In the genomic region with DNA sequence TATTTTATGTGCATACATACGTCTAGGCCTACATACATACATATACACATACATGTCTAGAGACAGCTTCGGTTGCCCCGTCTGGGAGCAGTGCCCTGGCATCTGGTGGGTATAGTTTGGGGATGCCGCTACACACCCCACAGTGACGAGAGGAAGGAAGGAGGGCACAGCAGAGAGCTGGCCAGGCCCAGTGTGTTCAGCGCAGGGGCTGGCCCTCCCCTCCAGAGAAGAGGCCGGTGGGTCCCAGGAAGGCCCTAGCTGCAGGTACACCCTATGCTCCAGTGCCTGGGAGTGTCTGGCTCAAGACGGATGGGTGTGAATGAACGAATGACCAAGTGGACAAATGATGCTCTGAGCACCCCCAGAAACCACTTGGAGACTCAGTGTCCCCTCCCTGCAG, we compare ENCODE assay signal across 26 cellular contexts.
DNase-seq lines count a peak whose midpoint lies in the region; ATAC-seq, FAIRE-seq and TF ChIP-seq lines count a peak whose summit lies in the region.
"Had no signal": no experiment of that assay in that cellular context is flagged by ENCODE, and none has a peak within 500 bp of the region (broad histone marks: within the 10 kb centered on the region; RNA-seq: fewer than 3 reads in every experiment).

No MANE protein-coding gene starts in this region.

- H3K4me2 ChIP-seq in neural progenitor cell: no peak overlapping the region

- H3K4me3 ChIP-seq in kidney (ENCODE audit: low read length in 2 of 2): no peak overlapping the region
- no peak overlapping the region for H3K4me3 ChIP-seq in neural progenitor cell
- no peak overlapping the region for H3K4me3 ChIP-seq in spleen
- no peak overlapping the region for H3K4me3 ChIP-seq in breast epithelium
- H3K4me3 ChIP-seq: BLaER1, GM12878 had no signal

- H3K4me1 Mint-ChIP-seq in neural progenitor cell: peaks cover 23% of the 10 kb centered on the region
- no peaks in the 10 kb centered on the region for H3K4me1 Mint-ChIP-seq in natural killer cell treated with Interleukin-12 subunit alpha and Interleukin-12 subunit beta and Interleukin-15 and Interleukin-18, amount 100 ng/mL, for 72 hours (ENCODE audit: low read depth in 2 of 2)
- H3K4me1 Mint-ChIP-seq: CD14-positive monocyte; CD4-positive, alpha-beta memory T cell; CD4-positive, CD25-positive, alpha-beta regulatory T cell; CD8-positive, alpha-beta memory T cell had no signal

- no peaks in the 10 kb centered on the region for H3K36me3 ChIP-seq in kidney (ENCODE audit: control insufficient read depth in 1 of 2, insufficient read depth in 2 of 2, low read length in 2 of 2)
- no peaks in the 10 kb centered on the region for H3K36me3 ChIP-seq in neural progenitor cell
- no peaks in the 10 kb centered on the region for H3K36me3 ChIP-seq in spleen
- no peaks in the 10 kb centered on the region for H3K36me3 ChIP-seq in breast epithelium
- H3K36me3 ChIP-seq: BE2C, BLaER1 had no signal

- no peak for FAIRE-seq in kidney (lab: Jason Lieb, UNC)
- FAIRE-seq: A204.1, D721Med, G401.6, GM12878, GM12892, GM18507 had no signal

- no peaks in the 10 kb centered on the region for H3K9me3 ChIP-seq in kidney (ENCODE audit: control insufficient read depth in 1 of 2, low read length in 2 of 2)
- H3K9me3 ChIP-seq in neural progenitor cell (ENCODE audit: low read depth): no peaks in the 10 kb centered on the region
- peaks cover 0 to 34% (median 0%) of the 10 kb centered on the region in 8 donors for H3K9me3 ChIP-seq in spleen
- H3K9me3 ChIP-seq in breast epithelium: no peaks in the 10 kb centered on the region
- H3K9me3 ChIP-seq: BE2C, BLaER1 had no signal

- peak; percentile 22 for DNase-seq in kidney
- no peak for DNase-seq in neural progenitor cell (ENCODE audit: low spot score)
- DNase-seq in spleen: peak; percentile 62
- no peak for DNase-seq in natural killer cell treated with Interleukin-12 subunit alpha and Interleukin-12 subunit beta and Interleukin-15 and Interleukin-18, amount 100 ng/mL, for 72 hours (ENCODE audit: low spot score)
- DNase-seq in D341Med (ENCODE audit: low spot score): no peak
- no peak for DNase-seq in breast epithelium (ENCODE audit: low spot score in 2 of 2)
- no peak for DNase-seq in NCI-H82 treated with DMSO at 0.1 percent for 48 hours (lab: John Stamatoyannopoulos, UW; ENCODE audit: unreplicated experiment)
- DNase-seq: 8988T; ACHN; BE2C; C1 segment of cervical spinal cord; CD4-positive, alpha-beta memory T cell; CD4-positive, CD25-positive, alpha-beta regulatory T cell; CD8-positive, alpha-beta memory T cell; COR-L47; DMS79 treated with DMSO at 0.1 percent for 48 hours; GF-D8 had no signal

- no peak overlapping the region for H2AFZ ChIP-seq in neural progenitor cell (replicated peaks)

- H3K27ac Mint-ChIP-seq in neural progenitor cell: peak overlapping the region; percentile 22
- H3K27ac Mint-ChIP-seq in natural killer cell treated with Interleukin-12 subunit alpha and Interleukin-12 subunit beta and Interleukin-15 and Interleukin-18, amount 100 ng/mL, for 72 hours: no peak overlapping the region
- H3K27ac Mint-ChIP-seq: CD4-positive, alpha-beta memory T cell; CD4-positive, CD25-positive, alpha-beta regulatory T cell; CD8-positive, alpha-beta memory T cell had no signal

- ATAC-seq in natural killer cell treated with Interleukin-12 subunit alpha and Interleukin-12 subunit beta and Interleukin-15 and Interleukin-18, amount 100 ng/mL, for 72 hours: no peak
- ATAC-seq: GM12878 had no signal

- H3K4me3 Mint-ChIP-seq in neural progenitor cell: no peak overlapping the region
- no peak overlapping the region for H3K4me3 Mint-ChIP-seq in natural killer cell treated with Interleukin-12 subunit alpha and Interleukin-12 subunit beta and Interleukin-15 and Interleukin-18, amount 100 ng/mL, for 72 hours
- H3K4me3 Mint-ChIP-seq: CD14-positive monocyte; CD4-positive, alpha-beta memory T cell; CD4-positive, CD25-positive, alpha-beta regulatory T cell; CD8-positive, alpha-beta memory T cell had no signal

- H3K9me3 Mint-ChIP-seq in neural progenitor cell: no peaks in the 10 kb centered on the region
- no peaks in the 10 kb centered on the region for H3K9me3 Mint-ChIP-seq in natural killer cell treated with Interleukin-12 subunit alpha and Interleukin-12 subunit beta and Interleukin-15 and Interleukin-18, amount 100 ng/mL, for 72 hours
- H3K9me3 Mint-ChIP-seq: CD8-positive, alpha-beta memory T cell had no signal

- H3K27me3 Mint-ChIP-seq in neural progenitor cell (ENCODE audit: insufficient read depth, low read depth): peaks cover 6% of the 10 kb centered on the region
- no peaks in the 10 kb centered on the region for H3K27me3 Mint-ChIP-seq in natural killer cell treated with Interleukin-12 subunit alpha and Interleukin-12 subunit beta and Interleukin-15 and Interleukin-18, amount 100 ng/mL, for 72 hours
- H3K27me3 Mint-ChIP-seq: CD4-positive, alpha-beta memory T cell; CD4-positive, CD25-positive, alpha-beta regulatory T cell; CD8-positive, alpha-beta memory T cell had no signal

- H3K27me3 ChIP-seq in neural progenitor cell (no peaks in the 10 kb centered on the region), spleen (replicated peaks in 1 of 7) (no peaks in the 10 kb centered on the region), breast epithelium (peaks cover 0 to 8% of the 10 kb centered on the region in 2 donors)
- H3K27me3 ChIP-seq: BE2C, BLaER1 had no signal

- TF ChIP-seq POLR2A in spleen (IDR thresholded peaks at IDR 0.05) (no peak), breast epithelium (IDR thresholded peaks at IDR 0.05) (no peak)

- H3K9ac ChIP-seq in kidney (ENCODE audit: low read length in 2 of 2) (no peak overlapping the region), neural progenitor cell (no peak overlapping the region)
- H3K9ac ChIP-seq: BLaER1 had no signal

- intact Hi-C loops in kidney (cut with DNase I): no loop called here
- intact Hi-C loops in spleen (cut with DNase I; ENCODE audit: low total_unique reads): no loop called here
- intact Hi-C loops in breast epithelium (cut with DNase I; ENCODE audit: low total_unique reads): no loop called here

- H3K4me1 ChIP-seq in kidney (ENCODE audit: control insufficient read depth in 1 of 2, insufficient read depth in 1 of 2, low read depth in 1 of 2, low read length in 2 of 2) (no peaks in the 10 kb centered on the region), neural progenitor cell (no peaks in the 10 kb centered on the region), spleen (no peaks in the 10 kb centered on the region), breast epithelium (no peaks in the 10 kb centered on the region)
- H3K4me1 ChIP-seq: BE2C had no signal

- H3K79me2 ChIP-seq in neural progenitor cell (ENCODE audit: low read depth): no peaks in the 10 kb centered on the region

- H3K36me3 Mint-ChIP-seq in neural progenitor cell: no peaks in the 10 kb centered on the region
- no peaks in the 10 kb centered on the region for H3K36me3 Mint-ChIP-seq in natural killer cell treated with Interleukin-12 subunit alpha and Interleukin-12 subunit beta and Interleukin-15 and Interleukin-18, amount 100 ng/mL, for 72 hours
- H3K36me3 Mint-ChIP-seq: CD14-positive monocyte; CD4-positive, alpha-beta memory T cell; CD4-positive, CD25-positive, alpha-beta regulatory T cell; CD8-positive, alpha-beta memory T cell had no signal

- WGBS in spleen, 5 donors: 87 to 91% (median 90%) methylated on average over 8 to 9 of the region's 9 CpGs

- TF ChIP-seq CTCF in kidney (IDR thresholded peaks at IDR 0.05; ENCODE audit: borderline replicate concordance, extremely low read depth, insufficient read depth): no peak
- no peak for TF ChIP-seq CTCF in neural progenitor cell (IDR thresholded peaks at IDR 0.05)
- no peak for TF ChIP-seq CTCF in spleen (IDR thresholded peaks at IDR 0.05 in 8 of 11, conservative IDR thresholded peaks at IDR 0.05 in 3 of 11)
- TF ChIP-seq CTCF in breast epithelium (IDR thresholded peaks at IDR 0.05): no peak

- H3F3A ChIP-seq in neural progenitor cell (ENCODE audit: low read depth): no peaks in the 10 kb centered on the region

- H4K20me1 ChIP-seq in neural progenitor cell (ENCODE audit: low read depth): no peaks in the 10 kb centered on the region

- H3K27ac ChIP-seq in kidney (ENCODE audit: low read depth in 2 of 2, low read length in 2 of 2) (no peak overlapping the region), neural progenitor cell (no peak overlapping the region), spleen (no peak overlapping the region), breast epithelium (no peak overlapping the region)
- H3K27ac ChIP-seq: BLaER1 had no signal

TF ChIP-seq in PFSK-1, 5 proteins besides CTCF, POLR2A, EP300 and RAD21:
- TF ChIP-seq POLR2AphosphoS5 (IDR thresholded peaks at IDR 0.05; ENCODE audit: low read depth, low read length): 0 out of 2 replicates have a peak, but pooled peaks have one; percentile 13
- TF ChIP-seq, protein P1, sequence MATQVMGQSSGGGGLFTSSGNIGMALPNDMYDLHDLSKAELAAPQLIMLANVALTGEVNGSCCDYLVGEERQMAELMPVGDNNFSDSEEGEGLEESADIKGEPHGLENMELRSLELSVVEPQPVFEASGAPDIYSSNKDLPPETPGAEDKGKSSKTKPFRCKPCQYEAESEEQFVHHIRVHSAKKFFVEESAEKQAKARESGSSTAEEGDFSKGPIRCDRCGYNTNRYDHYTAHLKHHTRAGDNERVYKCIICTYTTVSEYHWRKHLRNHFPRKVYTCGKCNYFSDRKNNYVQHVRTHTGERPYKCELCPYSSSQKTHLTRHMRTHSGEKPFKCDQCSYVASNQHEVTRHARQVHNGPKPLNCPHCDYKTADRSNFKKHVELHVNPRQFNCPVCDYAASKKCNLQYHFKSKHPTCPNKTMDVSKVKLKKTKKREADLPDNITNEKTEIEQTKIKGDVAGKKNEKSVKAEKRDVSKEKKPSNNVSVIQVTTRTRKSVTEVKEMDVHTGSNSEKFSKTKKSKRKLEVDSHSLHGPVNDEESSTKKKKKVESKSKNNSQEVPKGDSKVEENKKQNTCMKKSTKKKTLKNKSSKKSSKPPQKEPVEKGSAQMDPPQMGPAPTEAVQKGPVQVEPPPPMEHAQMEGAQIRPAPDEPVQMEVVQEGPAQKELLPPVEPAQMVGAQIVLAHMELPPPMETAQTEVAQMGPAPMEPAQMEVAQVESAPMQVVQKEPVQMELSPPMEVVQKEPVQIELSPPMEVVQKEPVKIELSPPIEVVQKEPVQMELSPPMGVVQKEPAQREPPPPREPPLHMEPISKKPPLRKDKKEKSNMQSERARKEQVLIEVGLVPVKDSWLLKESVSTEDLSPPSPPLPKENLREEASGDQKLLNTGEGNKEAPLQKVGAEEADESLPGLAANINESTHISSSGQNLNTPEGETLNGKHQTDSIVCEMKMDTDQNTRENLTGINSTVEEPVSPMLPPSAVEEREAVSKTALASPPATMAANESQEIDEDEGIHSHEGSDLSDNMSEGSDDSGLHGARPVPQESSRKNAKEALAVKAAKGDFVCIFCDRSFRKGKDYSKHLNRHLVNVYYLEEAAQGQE (IDR thresholded peaks at IDR 0.05; ENCODE audit: insufficient read depth in 1 of 2, low read depth in 2 of 2, low read length in 2 of 2): no peak

Comparison
In these comparisons a context has a peak if more than half of its experiments do, and no peak if none do; other contexts are left out.
1. DNase-seq: peak in kidney (single experiment) and spleen (single experiment); none in neural progenitor cell (single experiment), natural killer cell treated with Interleukin-12 subunit alpha and Interleukin-12 subunit beta and Interleukin-15 and Interleukin-18, amount 100 ng/mL, for 72 hours (single experiment), D341Med (single experiment), breast epithelium (0 of 2) and NCI-H82 treated with DMSO at 0.1 percent for 48 hours (single experiment).